8 cellular contexts compared by ENCODE assay signal in genomic region chr7:1940863-1941262, GRCh38.
A peak's percentile ranks its signal among the peaks of the same experiment; 100 is the strongest.
DNase-seq lines count a peak whose midpoint lies in the region; ATAC-seq and TF ChIP-seq lines count a peak whose summit lies in the region.

No MANE protein-coding gene starts in this region.

- H3K36me3 Mint-ChIP-seq in naive B cell: peaks cover 0 to 8% of the 10 kb centered on the region in 2 donors
- peaks cover 19% of the 10 kb centered on the region for H3K36me3 Mint-ChIP-seq in endothelial cell (ENCODE audit: low read depth, unreplicated experiment)

- TF ChIP-seq POLR2A in GM18505 (IDR thresholded peaks at IDR 0.05; ENCODE audit: borderline replicate concordance, extremely low read depth, insufficient read depth, insufficient read length): no peak

- ATAC-seq in GM18505 (IDR thresholded peaks at IDR 0.05; ENCODE audit: unreplicated experiment) (peak; percentile 4), HG02588 (IDR thresholded peaks at IDR 0.05; ENCODE audit: unreplicated experiment) (peak; percentile 17), naive B cell (ENCODE audit: low read depth in 2 of 2) (no peak), HG03378 (IDR thresholded peaks at IDR 0.05; ENCODE audit: unreplicated experiment) (no peak)

- DNase-seq in SKM-1 treated with dmso at 0.1 percent for 144 hours (lab: John Stamatoyannopoulos, UW; ENCODE audit: unreplicated experiment): peak; percentile 74
- DNase-seq in naive B cell: no peak
- no peak for DNase-seq in inferior parietal cortex (ENCODE audit: extremely low spot score)
- DNase-seq in endothelial cell (ENCODE audit: low spot score): no peak
- DNase-seq in head of caudate nucleus: no peak

- H3K4me3 Mint-ChIP-seq in naive B cell (peak overlapping the region; percentile 90 to 98 (median 96)), endothelial cell (ENCODE audit: unreplicated experiment) (no peak overlapping the region)

- TF ChIP-seq CTCF in endothelial cell (IDR thresholded peaks at IDR 0.05; ENCODE audit: unreplicated experiment): no peak

- H3K4me1 Mint-ChIP-seq in naive B cell (peaks cover 37 to 52% (median 42%) of the 10 kb centered on the region in 3 donors), endothelial cell (ENCODE audit: unreplicated experiment) (peaks cover 26% of the 10 kb centered on the region)

- peak overlapping the region; percentile 97 to 100 (median 99) for H3K27ac Mint-ChIP-seq in naive B cell
- H3K27ac Mint-ChIP-seq in endothelial cell (ENCODE audit: unreplicated experiment): no peak overlapping the region

- H3K27me3 Mint-ChIP-seq in naive B cell: no peaks in the 10 kb centered on the region
- peaks cover 18% of the 10 kb centered on the region for H3K27me3 Mint-ChIP-seq in endothelial cell (ENCODE audit: unreplicated experiment)

- intact Hi-C loops in head of caudate nucleus (cut with DNase I): no loop called here

- H3K9me3 Mint-ChIP-seq in naive B cell (no peaks in the 10 kb centered on the region), endothelial cell (ENCODE audit: unreplicated experiment) (no peaks in the 10 kb centered on the region)

Comparison
In these comparisons a context has a peak if more than half of its experiments do, and no peak if none do; other contexts are left out.
1. ATAC-seq: peak in GM18505 (single experiment) and HG02588 (single experiment); none in naive B cell (0 of 2) and HG03378 (single experiment).